In genomic region chr3:10357095-10357494, GRCh38 we compare ENCODE assay signal across 26 cellular contexts. TPM values are rescaled to one million over a fixed set of nuclear protein-coding genes. Genes with fewer than 3 reads are reported as not detected.
DNase-seq lines count a peak whose midpoint lies in the region; ATAC-seq, FAIRE-seq and TF ChIP-seq lines count a peak whose summit lies in the region.
"Had no signal": no experiment of that assay in that cellular context is flagged by ENCODE, and none has a peak within 500 bp of the region (broad histone marks: within the 10 kb centered on the region; RNA-seq: fewer than 3 reads in every experiment).

No MANE protein-coding gene starts in this region.

- H3K9me1 ChIP-seq in endothelial cell of umbilical vein (replicated peaks; ENCODE audit: control insufficient read depth, extremely low read depth, insufficient read depth, low read length) = no peaks in the 10 kb centered on the region

- no peak for TF ChIP-seq POLR2A in endothelial cell of umbilical vein (IDR thresholded peaks at IDR 0.05; ENCODE audit: low read depth, low read length)

- peaks cover 38% of the 10 kb centered on the region for H3K4me1 Mint-ChIP-seq in osteocyte (ENCODE audit: unreplicated experiment)
- H3K4me1 Mint-ChIP-seq in activated T-cell treated with anti-CD3 and anti-CD28 coated beads, Interleukin-2, amount 50 U/mL, for 4 hours (ENCODE audit: low read depth) = peaks cover 5% of the 10 kb centered on the region
- H3K4me1 Mint-ChIP-seq: activated T-helper 17 cell treated with anti-CD3 and anti-CD28 coated beads, Interleukin-2, amount 50 U/mL, for 72 hours had no signal

- peak overlapping the region; percentile 89 for H2AFZ ChIP-seq in ACC112 (ENCODE audit: low read length, unreplicated experiment)
- H2AFZ ChIP-seq in PC-3 (ENCODE audit: low read length) = no peak overlapping the region
- peak overlapping the region; percentile 16 for H2AFZ ChIP-seq in endothelial cell of umbilical vein (ENCODE audit: low read depth, low read length)
- no peak overlapping the region for H2AFZ ChIP-seq in PC-9

- no peaks in the 10 kb centered on the region for H3K36me3 Mint-ChIP-seq in osteocyte (ENCODE audit: unreplicated experiment)
- no peaks in the 10 kb centered on the region for H3K36me3 Mint-ChIP-seq in activated T-cell treated with anti-CD3 and anti-CD28 coated beads, Interleukin-2, amount 50 U/mL, for 4 hours (ENCODE audit: insufficient read depth)
- H3K36me3 Mint-ChIP-seq: natural killer cell treated with Interleukin-12 subunit alpha and Interleukin-12 subunit beta and Interleukin-15 and Interleukin-18, amount 100 ng/mL, for 72 hours had no signal

- H3K9me3 ChIP-seq in PC-3 (ENCODE audit: low read length) = no peaks in the 10 kb centered on the region
- H3K9me3 ChIP-seq in endothelial cell of umbilical vein (replicated peaks; ENCODE audit: control insufficient read depth, insufficient read depth, low read length) = no peaks in the 10 kb centered on the region
- H3K9me3 ChIP-seq in PC-9 (ENCODE audit: insufficient read depth, low read depth) = no peaks in the 10 kb centered on the region
- H3K9me3 ChIP-seq: ovary, SK-N-SH, vagina had no signal

- ATAC-seq in PC-3 (no peak), left colon (no peak)
- ATAC-seq in activated T-cell treated with anti-CD3 and anti-CD28 coated beads, Interleukin-2, amount 50 U/mL, for 4 hours = no peak
- ATAC-seq: activated T-helper 17 cell treated with anti-CD3 and anti-CD28 coated beads, Interleukin-2, amount 50 U/mL, for 72 hours had no signal

- H3K27ac ChIP-seq in ACC112 (ENCODE audit: low read depth, low read length) (peak overlapping the region; percentile 85), PC-3 (ENCODE audit: low read length) (peak overlapping the region; percentile 80), endothelial cell of umbilical vein (ENCODE audit: insufficient read depth, low read depth, low read length) (no peak overlapping the region), PC-9 (no peak overlapping the region)
- H3K27ac ChIP-seq: ovary, vagina had no signal

- H4K20me1 ChIP-seq in PC-3 (ENCODE audit: low read length) = no peaks in the 10 kb centered on the region
- no peaks in the 10 kb centered on the region for H4K20me1 ChIP-seq in endothelial cell of umbilical vein (replicated peaks; ENCODE audit: control insufficient read depth, extremely low read depth, insufficient read depth, low read length)
- H4K20me1 ChIP-seq in PC-9 (ENCODE audit: insufficient read depth) = peaks cover 3% of the 10 kb centered on the region; the same call in 1 of the 2 replicates

- dilution Hi-C loops in endothelial cell of umbilical vein (cut with MboI; ENCODE audit: extremely low pct_ligation_motif_present, low sequenced_read_pairs) = no loop called here

- no peak for FAIRE-seq in endothelial cell of umbilical vein (lab: Jason Lieb, UNC)
- FAIRE-seq: A204.1, GM19239, kidney, TTC549 had no signal

- POLR2A ChIA-PET in PC-3 (lab: Charles Lee; ENCODE audit: unreplicated experiment) = interaction anchor here (0.6 to 1.3 kb wide), 2 partner anchors 10 to 113 kb away, joined by 4 to 9 read pairs; no protein-coding TSS in a partner anchor
- POLR2A ChIA-PET in endothelial cell of umbilical vein (lab: Charles Lee) = no interaction called here
- POLR2A ChIA-PET in HEK293T (lab: Yijun Ruan, JAX) = no interaction called here
- POLR2A ChIA-PET in PC-9 (lab: Charles Lee; ENCODE audit: unreplicated experiment) = no interaction called here

- H3K9me2 ChIP-seq in PC-3 (replicated peaks; ENCODE audit: low read length) = no peaks in the 10 kb centered on the region
- no peaks in the 10 kb centered on the region for H3K9me2 ChIP-seq in PC-9 (ENCODE audit: insufficient read depth)
- H3K9me2 ChIP-seq: SK-N-SH had no signal

- H3K4me3 ChIP-seq in ACC112 (ENCODE audit: low read depth, low read length) (no peak overlapping the region), PC-3 (ENCODE audit: low read length) (no peak overlapping the region), endothelial cell of umbilical vein (replicated peaks in 1 of 3; ENCODE audit: insufficient read depth in 1 of 3, low read depth in 1 of 3, low read length in 3 of 3) (no peak overlapping the region), PC-9 (no peak overlapping the region)
- H3K4me3 ChIP-seq: ovary, vagina had no signal

- intact Hi-C loops in PC-3 (cut with micrococcal nuclease) (no loop called here), endothelial cell of umbilical vein (cut with micrococcal nuclease) (no loop called here), left colon (cut with DNase I, micrococcal nuclease) (no loop called here), PC-9 (cut with micrococcal nuclease; ENCODE audit: unreplicated experiment) (no loop called here)

- no TSS peak for BruUV-seq in PC-3 (replicated peaks; lab: Mats Ljungman, UMichigan)
- no TSS peak for BruUV-seq in endothelial cell of umbilical vein (replicated peaks; lab: Mats Ljungman, UMichigan)
- no TSS peak for BruUV-seq in PC-9 (replicated peaks; lab: Mats Ljungman, UMichigan)

- H3K79me2 ChIP-seq in ACC112 (ENCODE audit: control insufficient read depth, insufficient read depth, low read length, unreplicated experiment) = no peaks in the 10 kb centered on the region
- H3K79me2 ChIP-seq in PC-3 (ENCODE audit: low read length) = no peaks in the 10 kb centered on the region
- no peaks in the 10 kb centered on the region for H3K79me2 ChIP-seq in endothelial cell of umbilical vein (ENCODE audit: control insufficient read depth, insufficient read depth, low read length)
- H3K79me2 ChIP-seq in PC-9 (ENCODE audit: low read depth) = no peaks in the 10 kb centered on the region

- H3K9me3 Mint-ChIP-seq in osteocyte (ENCODE audit: unreplicated experiment) = peaks cover 3% of the 10 kb centered on the region
- H3K9me3 Mint-ChIP-seq in activated T-cell treated with anti-CD3 and anti-CD28 coated beads, Interleukin-2, amount 50 U/mL, for 4 hours = no peaks in the 10 kb centered on the region
- H3K9me3 Mint-ChIP-seq: activated T-helper 17 cell treated with anti-CD3 and anti-CD28 coated beads, Interleukin-2, amount 50 U/mL, for 72 hours; natural killer cell treated with Interleukin-12 subunit alpha and Interleukin-12 subunit beta and Interleukin-15 and Interleukin-18, amount 100 ng/mL, for 72 hours; T-helper 1 cell treated with Interleukin-12 subunit alpha and Interleukin-12 subunit beta and Interleukin-4 antibody, amounts not matched to agents 30 μg/mL and 1 μg/mL, for 36 hours had no signal

- H3K36me3 ChIP-seq in ACC112 (ENCODE audit: insufficient read depth, low read length) (no peaks in the 10 kb centered on the region), PC-3 (ENCODE audit: low read depth, low read length) (no peaks in the 10 kb centered on the region), endothelial cell of umbilical vein (ENCODE audit: control insufficient read depth in 2 of 2, extremely low read depth in 1 of 2, insufficient read depth in 2 of 2, low read length in 2 of 2) (no peaks in the 10 kb centered on the region), PC-9 (ENCODE audit: low read depth) (no peaks in the 10 kb centered on the region)
- H3K36me3 ChIP-seq: ovary, vagina had no signal

- H3K4me1 ChIP-seq in ACC112 (ENCODE audit: control insufficient read depth, insufficient read depth, low read length, unreplicated experiment) (peaks cover 49% of the 10 kb centered on the region), PC-3 (ENCODE audit: insufficient read depth, low read length) (peaks cover 46% of the 10 kb centered on the region), endothelial cell of umbilical vein (ENCODE audit: control insufficient read depth, extremely low read depth, insufficient read depth, low read length) (peaks cover 24% of the 10 kb centered on the region), PC-9 (replicated peaks; ENCODE audit: insufficient read depth) (no peaks in the 10 kb centered on the region)
- H3K4me1 ChIP-seq: Caco-2, vagina had no signal

- no peak overlapping the region; the same call in 1 of the 2 replicates for H3K4me2 ChIP-seq in PC-3 (ENCODE audit: low read length)
- no peak overlapping the region for H3K4me2 ChIP-seq in endothelial cell of umbilical vein (ENCODE audit: insufficient read depth, low read length)
- no peak overlapping the region for H3K4me2 ChIP-seq in PC-9
- H3K4me2 ChIP-seq: SK-N-SH had no signal

- peaks cover 2% of the 10 kb centered on the region for H3K27me3 Mint-ChIP-seq in osteocyte (ENCODE audit: unreplicated experiment)
- peaks cover 1% of the 10 kb centered on the region for H3K27me3 Mint-ChIP-seq in activated T-cell treated with anti-CD3 and anti-CD28 coated beads, Interleukin-2, amount 50 U/mL, for 4 hours (ENCODE audit: low read depth)

- CTCF ChIA-PET in PC-3 (lab: Charles Lee) = no interaction called here
- CTCF ChIA-PET in endothelial cell of umbilical vein (lab: Charles Lee) = interaction anchor here (1.0 to 2.3 kb wide), 4 partner anchors 9 to 381 kb away, joined by 4 to 11 read pairs (median 8); no protein-coding TSS in a partner anchor
- CTCF ChIA-PET in HEK293T (lab: Yijun Ruan, JAX) = interaction anchor here (0.7 to 1.3 kb wide), 2 partner anchors 9 to 381 kb away, joined by 3 to 6 read pairs; no protein-coding TSS in a partner anchor
- CTCF ChIA-PET in PC-9 (lab: Charles Lee) = no interaction called here

- no peak for TF ChIP-seq CTCF in PC-3 (conservative IDR thresholded peaks at IDR 0.05; ENCODE audit: low read depth, low read length)
- no peak for TF ChIP-seq CTCF in endothelial cell of umbilical vein (IDR thresholded peaks at IDR 0.05; ENCODE audit: extremely low read depth in 1 of 2, insufficient read depth in 1 of 2, low read depth in 1 of 2, low read length in 2 of 2)
- TF ChIP-seq CTCF in osteocyte (IDR thresholded peaks at IDR 0.05) = no peak
- TF ChIP-seq CTCF in PC-9 (conservative IDR thresholded peaks at IDR 0.05) = no peak

- DNase-seq in PC-3 = no peak
- DNase-seq in endothelial cell of umbilical vein (ENCODE audit: low read depth, low spot score) = no peak
- no peak for DNase-seq in osteocyte (ENCODE audit: extremely low spot score, unreplicated experiment)
- no peak for DNase-seq in HEK293T (ENCODE audit: extremely low spot score)
- DNase-seq in left colon = no peak
- DNase-seq in activated T-cell treated with anti-CD3 and anti-CD28 coated beads, Interleukin-2, amount 50 U/mL, for 4 hours = no peak
- DNase-seq in PC-9 = no peak
- DNase-seq: activated naive CD4-positive, alpha-beta T cell treated with anti-CD3 and anti-CD28 coated beads, Interleukin-2, amount 50 U/mL, for 16 hours; Caco-2; DMS79 treated with DMSO at 0.1 percent for 48 hours; GF-D8; kidney; MM.1S; NCI-H345; ovary; retina; stimulated activated CD4-positive, alpha-beta T cell treated with anti-CD3 and anti-CD28 coated beads, Interleukin-4, amount 100 ng/mL, for 1 hour had no signal

- H3K27ac Mint-ChIP-seq in osteocyte (ENCODE audit: unreplicated experiment) = peak overlapping the region; percentile 64
- H3K27ac Mint-ChIP-seq: activated T-helper 17 cell treated with anti-CD3 and anti-CD28 coated beads, Interleukin-2, amount 50 U/mL, for 72 hours; natural killer cell treated with Interleukin-12 subunit alpha and Interleukin-12 subunit beta and Interleukin-15 and Interleukin-18, amount 100 ng/mL, for 72 hours; T-helper 1 cell treated with Interleukin-12 subunit alpha and Interleukin-12 subunit beta and Interleukin-4 antibody, amounts not matched to agents 30 μg/mL and 1 μg/mL, for 36 hours had no signal

- H3K27me3 ChIP-seq in ACC112 (ENCODE audit: insufficient read depth, low read length) (no peaks in the 10 kb centered on the region), PC-3 (ENCODE audit: low read length) (no peaks in the 10 kb centered on the region), endothelial cell of umbilical vein (ENCODE audit: control insufficient read depth in 2 of 2, insufficient read depth in 2 of 2, low read length in 2 of 2) (no peaks in the 10 kb centered on the region), PC-9 (ENCODE audit: insufficient read depth, low read depth) (peaks cover 92% of the 10 kb centered on the region)
- H3K27me3 ChIP-seq: ovary, vagina had no signal

- no peaks in the 10 kb centered on the region for H3F3A ChIP-seq in PC-3 (ENCODE audit: low read length, unreplicated experiment)
- H3F3A ChIP-seq in PC-9 (ENCODE audit: insufficient read depth, low read depth) = no peaks in the 10 kb centered on the region

- H3K9ac ChIP-seq in PC-3 (ENCODE audit: low read length) = peak overlapping the region; percentile 49
- H3K9ac ChIP-seq in endothelial cell of umbilical vein (replicated peaks; ENCODE audit: extremely low read depth, insufficient read depth, low read length) = no peak overlapping the region
- H3K9ac ChIP-seq: SK-N-SH had no signal

- no peak overlapping the region for H3K4me3 Mint-ChIP-seq in osteocyte (ENCODE audit: unreplicated experiment)
- H3K4me3 Mint-ChIP-seq in activated T-cell treated with anti-CD3 and anti-CD28 coated beads, Interleukin-2, amount 50 U/mL, for 4 hours = no peak overlapping the region
- H3K4me3 Mint-ChIP-seq: activated T-helper 17 cell treated with anti-CD3 and anti-CD28 coated beads, Interleukin-2, amount 50 U/mL, for 72 hours; natural killer cell treated with Interleukin-12 subunit alpha and Interleukin-12 subunit beta and Interleukin-15 and Interleukin-18, amount 100 ng/mL, for 72 hours; T-helper 1 cell treated with Interleukin-12 subunit alpha and Interleukin-12 subunit beta and Interleukin-4 antibody, amounts not matched to agents 30 μg/mL and 1 μg/mL, for 36 hours had no signal

RNA-seq across cellular contexts. Expression of gene SEC13, which starts 36.2 kb away (rescaled TPM):
- total RNA-seq in PC-3 (2014; rRNA removed) (265 and 289 TPM in 2 replicates), endothelial cell of umbilical vein (230 and 231 TPM in 2 replicates), osteocyte (157 and 161 TPM in 2 replicates), left colon (100 to 1,000 TPM; 107 to 134 TPM), PC-9 (2021) (113 and 121 TPM in 2 replicates)
- 245 and 250 TPM in 2 replicates for polyA plus RNA-seq in endothelial cell of umbilical vein
- 258 and 279 TPM in 2 replicates for polyA plus RNA-seq in endothelial cell of umbilical vein (2011; cell fraction: cytosol; rRNA removed)
- polyA plus RNA-seq in endothelial cell of umbilical vein (2011; cell fraction: nucleus; rRNA removed) = 243 and 264 TPM in 2 replicates
- 200 and 205 TPM in 2 replicates for polyA plus RNA-seq in endothelial cell of umbilical vein (2012)
- 334 and 340 TPM in 2 replicates for polyA minus RNA-seq in endothelial cell of umbilical vein
- 118 TPM for polyA minus RNA-seq in endothelial cell of umbilical vein (2011; cell fraction: cytosol; rRNA and poly(A)+ RNA removed)
- polyA minus RNA-seq in endothelial cell of umbilical vein (2011; cell fraction: nucleus; rRNA and poly(A)+ RNA removed) = 181 and 183 TPM in 2 replicates
- total RNA-seq in activated T-cell treated with anti-CD3 and anti-CD28 coated beads, Interleukin-2, amount 50 U/mL, for 4 hours = 100 to 1,000 TPM; 143 to 154 (median 153) TPM

Comparison
In these comparisons a context has a peak if more than half of its experiments do, and no peak if none do; other contexts are left out.
1. H2AFZ ChIP-seq: peak in ACC112 (single experiment) and endothelial cell of umbilical vein (single experiment); none in PC-3 (single experiment) and PC-9 (single experiment).
2. H3K27ac ChIP-seq: peak in ACC112 (single experiment) and PC-3 (single experiment); none in endothelial cell of umbilical vein (single experiment) and PC-9 (single experiment).
3. CTCF ChIA-PET loops: an anchor here in endothelial cell of umbilical vein (1.0 to 2.3 kb wide) and HEK293T (0.7 to 1.3 kb wide); none called in PC-3 and PC-9.